21 cellular contexts compared by ENCODE assay signal in the genomic region with DNA sequence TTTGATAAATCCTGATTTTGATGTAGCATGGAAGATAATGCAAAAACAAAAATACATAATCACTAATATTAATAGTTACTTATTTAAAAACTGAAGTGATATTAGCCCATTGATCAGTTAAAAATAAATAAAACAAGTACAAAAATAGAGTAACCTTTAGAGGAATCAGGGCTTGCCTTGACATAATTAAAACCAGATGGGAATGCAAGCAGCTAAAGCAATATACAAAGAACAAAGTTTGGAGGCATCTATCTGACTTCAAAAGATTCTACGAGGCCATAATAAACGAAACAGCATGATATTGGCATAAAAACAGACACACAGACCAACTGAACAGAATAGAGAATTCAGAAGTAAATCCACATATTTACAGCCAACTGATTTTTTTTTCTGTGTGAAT. TPM values are rescaled to one million over a fixed set of nuclear protein-coding genes. Genes with fewer than 3 reads are reported as not detected.
A peak's percentile ranks its signal among the peaks of the same experiment; 100 is the strongest.
DNase-seq lines count a peak whose midpoint lies in the region; ATAC-seq, FAIRE-seq and TF ChIP-seq lines count a peak whose summit lies in the region.
"Had no signal": no experiment of that assay in that cellular context is flagged by ENCODE, and none has a peak within 500 bp of the region (broad histone marks: within the 10 kb centered on the region; RNA-seq: fewer than 3 reads in every experiment).

No MANE protein-coding gene starts in this region.

- in situ Hi-C loops in HepG2 (cut with HindIII; ENCODE audit: extremely low pct_ligation_motif_present, low pct_unique_long_range_greater_than_20kb) = no loop called here

- TF ChIP-seq CTCF in HepG2 (CRISPR knock-in tag; IDR thresholded peaks at IDR 0.05) (no peak), right lobe of liver (IDR thresholded peaks at IDR 0.05) (no peak)

- H3K4me2 ChIP-seq in HepG2 (ENCODE audit: low read depth, low read length) = no peak overlapping the region

- POLR2A ChIA-PET in HepG2 (lab: Yijun Ruan, JAX) = no interaction called here
- POLR2A ChIA-PET in CD8-positive, alpha-beta memory T cell (lab: Charles Lee) = no interaction called here

- H3K79me2 ChIP-seq in HepG2 (ENCODE audit: insufficient read depth, low read length) = no peaks in the 10 kb centered on the region

- no peak for TF ChIP-seq POLR2A in HepG2 (IDR thresholded peaks at IDR 0.05; ENCODE audit: insufficient read depth in 1 of 2, low read depth in 2 of 2, low read length in 2 of 2)
- TF ChIP-seq POLR2A in right lobe of liver (IDR thresholded peaks at IDR 0.05) = no peak

- FAIRE-seq in HepG2 (lab: Jason Lieb, UNC) = no peak
- FAIRE-seq: K562, RCC 7860 had no signal

- intact Hi-C loops in HepG2 (cut with micrococcal nuclease; ENCODE audit: unreplicated experiment) (no loop called here), right lobe of liver (cut with DNase I) (no loop called here)

- H3K27me3 ChIP-seq in HepG2 (ENCODE audit: control insufficient read depth in 1 of 2, insufficient read depth in 2 of 2, low read length in 2 of 2) = no peaks in the 10 kb centered on the region; a peak in 1 of 5 replicates
- H3K27me3 ChIP-seq in right lobe of liver = no peaks in the 10 kb centered on the region
- no peaks in the 10 kb centered on the region for H3K27me3 ChIP-seq in CD8-positive, alpha-beta memory T cell (ENCODE audit: insufficient read depth, low read length, poor library complexity, severe bottlenecking)

- H3K9me3 ChIP-seq in HepG2 (ENCODE audit: low read length) (peaks cover 6% of the 10 kb centered on the region), right lobe of liver (peaks cover 0 to under 1% (median 0%) of the 10 kb centered on the region in 4 donors)
- H3K9me3 ChIP-seq in CD8-positive, alpha-beta memory T cell (ENCODE audit: low read length) = no peaks in the 10 kb centered on the region

- H3K4me3 Mint-ChIP-seq in CD8-positive, alpha-beta memory T cell = no peak overlapping the region
- H3K4me3 Mint-ChIP-seq: CD4-positive, alpha-beta T cell; H9 had no signal

- H3K9me3 Mint-ChIP-seq in CD8-positive, alpha-beta memory T cell = peaks cover 3 to 14% (median 7%) of the 10 kb centered on the region in 5 donors

- WGBS in HepG2 (ENCODE audit: low lambda C conversion rate) = 27% methylated on average over 2 of the region's 2 CpGs
- 64% methylated on average over 2 of the region's 2 CpGs for WGBS in right lobe of liver (ENCODE audit: insufficient coverage, low coverage, low lambda C conversion rate, missing lambda C conversion rate)

- H3K27ac ChIP-seq in HepG2 (ENCODE audit: extremely low read length, insufficient read depth, low read length) = no peak overlapping the region
- H3K27ac ChIP-seq in right lobe of liver = no peak overlapping the region
- no peak overlapping the region for H3K27ac ChIP-seq in CD8-positive, alpha-beta memory T cell (ENCODE audit: low read depth, low read length)
- H3K27ac ChIP-seq: 22Rv1 had no signal

- ATAC-seq in HepG2 (no peak), right lobe of liver (no peak), SK-N-SH treated with all-trans-retinoic acid at 6 μM for 48 hours (no peak), HG02798 (IDR thresholded peaks at IDR 0.05; ENCODE audit: poor library complexity, unreplicated experiment) (no peak), HG03108 (IDR thresholded peaks at IDR 0.05; ENCODE audit: unreplicated experiment) (no peak), GM21825 (IDR thresholded peaks at IDR 0.05; ENCODE audit: unreplicated experiment) (no peak)
- ATAC-seq: K562 had no signal

- CTCF ChIA-PET in HepG2 (lab: Yijun Ruan, JAX; ENCODE audit: low intra/inter-chr PET ratio, low total read pairs) = no interaction called here
- CTCF ChIA-PET in CD8-positive, alpha-beta memory T cell (lab: Charles Lee) = no interaction called here

- H3K36me3 ChIP-seq in HepG2 (replicated peaks in 1 of 2; ENCODE audit: control insufficient read depth in 1 of 2, insufficient read depth in 2 of 2, low read length in 2 of 2) (no peaks in the 10 kb centered on the region), right lobe of liver (no peaks in the 10 kb centered on the region)
- no peaks in the 10 kb centered on the region for H3K36me3 ChIP-seq in CD8-positive, alpha-beta memory T cell (ENCODE audit: insufficient read depth, low read length)

- TF ChIP-seq EP300 in HepG2 (IDR thresholded peaks at IDR 0.05; ENCODE audit: low read depth in 2 of 2, low read length in 2 of 2) (no peak), HepG2 (CRISPR knock-in tag; IDR thresholded peaks at IDR 0.05; ENCODE audit: borderline replicate concordance) (no peak)

- DNase-seq in HepG2 (ENCODE audit: low spot score) (no peak), right lobe of liver (no peak), fibroblast of peridontal ligament (ENCODE audit: extremely low read depth) (peak; percentile 65)
- no peak for DNase-seq in CD8-positive, alpha-beta memory T cell
- DNase-seq: CD4-positive, alpha-beta T cell; DMS153; EL; H9; NCI-H1105 treated with DMSO at 0.1 percent for 48 hours; NCI-H1694; NCI-H2081 treated with DMSO at 0.1 percent for 48 hours; NCI-H510A; NCI-H774; Right ventricle myocardium superior had no signal

- peak overlapping the region; percentile 44 for H2AFZ ChIP-seq in HepG2 (ENCODE audit: low read length)

- BruUV-seq in HepG2 (replicated peaks; lab: Mats Ljungman, UMichigan) = no TSS peak

- H3K4me3 ChIP-seq in HepG2 (replicated peaks in 1 of 3; ENCODE audit: insufficient read depth in 1 of 3, low read depth in 2 of 3, low read length in 3 of 3) = no peak overlapping the region
- H3K4me3 ChIP-seq in right lobe of liver = no peak overlapping the region
- H3K4me3 ChIP-seq in CD8-positive, alpha-beta memory T cell (ENCODE audit: low read length) = no peak overlapping the region
- H3K4me3 ChIP-seq: K562 had no signal

- peaks cover 11 to 20% of the 10 kb centered on the region in 2 donors for H3K27me3 Mint-ChIP-seq in CD8-positive, alpha-beta memory T cell

- H3K36me3 Mint-ChIP-seq in CD8-positive, alpha-beta memory T cell = peaks cover 0 to 6% (median 0%) of the 10 kb centered on the region in 3 donors

- no peak overlapping the region for H3K9ac ChIP-seq in HepG2 (ENCODE audit: insufficient read depth, low read depth, low read length)

- no peak overlapping the region for H3K27ac Mint-ChIP-seq in CD8-positive, alpha-beta memory T cell
- H3K27ac Mint-ChIP-seq: CD4-positive, alpha-beta T cell; H9 had no signal

- no peaks in the 10 kb centered on the region for H4K20me1 ChIP-seq in HepG2 (ENCODE audit: insufficient read depth, low read length)

- H3K4me1 Mint-ChIP-seq in CD8-positive, alpha-beta memory T cell = no peaks in the 10 kb centered on the region
- H3K4me1 Mint-ChIP-seq: H9 had no signal

- no peak for TF ChIP-seq RAD21 in HepG2 (CRISPR knock-in tag; IDR thresholded peaks at IDR 0.05)

- H3K4me1 ChIP-seq in HepG2 (ENCODE audit: insufficient read depth, low read length) = peaks cover 24% of the 10 kb centered on the region
- H3K4me1 ChIP-seq in right lobe of liver = no peaks in the 10 kb centered on the region
- no peaks in the 10 kb centered on the region for H3K4me1 ChIP-seq in CD8-positive, alpha-beta memory T cell (ENCODE audit: insufficient read depth, low read length)

RNA-seq across cellular contexts. Expression of a gene that starts 15.0 kb away (rescaled TPM):
- total RNA-seq in HepG2 (2016; rRNA removed; fragmentation: Illumina TruSeq; extraction: Trizol) (52.4 and 60.2 TPM in 2 replicates), right lobe of liver (10 to 100 TPM in 5 of 6 experiments, 1 to 10 TPM in 1; 8.7 to 21.1 (median 12.2) TPM)
- total RNA-seq in HepG2 (2016; cell fraction: cytosol; rRNA removed; fragmentation: Illumina TruSeq; extraction: Trizol; ENCODE audit: low read depth) = 12.4 and 12.6 TPM in 2 replicates
- total RNA-seq in HepG2 (2016; cell fraction: insoluble cytoplasmic fraction; rRNA removed; fragmentation: Illumina TruSeq; extraction: Trizol) = 53.9 and 59.2 TPM in 2 replicates
- 26.4 and 27.6 TPM in 2 replicates for total RNA-seq in HepG2 (2016; cell fraction: membrane; rRNA removed; fragmentation: Illumina TruSeq; extraction: Trizol)
- 47.4 and 53.4 TPM in 2 replicates for total RNA-seq in HepG2 (2016; cell fraction: nucleus; rRNA removed; fragmentation: Illumina TruSeq; extraction: Trizol)
- polyA plus RNA-seq in HepG2 (2011; rRNA removed) = 22.4 and 26.8 TPM in 2 replicates
- 15.4 and 17.6 TPM in 2 replicates for polyA plus RNA-seq in HepG2 (2011; cell fraction: cytosol; rRNA removed)
- polyA plus RNA-seq in HepG2 (2011; cell fraction: nucleus; rRNA removed) = 77.8 and 81.6 TPM in 2 replicates
- 17.6 and 19.5 TPM in 2 replicates for polyA plus RNA-seq in HepG2 (2012)
- polyA plus RNA-seq in HepG2 (2016; cell fraction: cytosol; fragmentation: Illumina TruSeq; extraction: Trizol; ENCODE audit: low read depth) = 4.8 and 5.2 TPM in 2 replicates
- 34.2 and 38.9 TPM in 2 replicates for polyA plus RNA-seq in HepG2 (2016; cell fraction: insoluble cytoplasmic fraction; fragmentation: Illumina TruSeq; extraction: Trizol; ENCODE audit: low read depth)
- polyA plus RNA-seq in HepG2 (2016; cell fraction: membrane; fragmentation: Illumina TruSeq; extraction: Trizol; ENCODE audit: low read depth) = 11.1 and 12.7 TPM in 2 replicates
- polyA plus RNA-seq in HepG2 (2016; cell fraction: nucleus; fragmentation: Illumina TruSeq; extraction: Trizol; ENCODE audit: insufficient read depth, low read depth) = 85.8 and 86.3 TPM in 2 replicates
- 29.3 and 29.9 TPM in 2 replicates for polyA minus RNA-seq in HepG2 (2011; rRNA and poly(A)+ RNA removed; ENCODE audit: low replicate concordance)
- polyA minus RNA-seq in HepG2 (2011; cell fraction: cytosol; rRNA and poly(A)+ RNA removed) = 12.7 and 13.7 TPM in 2 replicates
- 28.8 and 30.3 TPM in 2 replicates for polyA minus RNA-seq in HepG2 (2011; cell fraction: nucleus; rRNA and poly(A)+ RNA removed)
- total RNA-seq in CD8-positive, alpha-beta memory T cell = 10 to 100 TPM; 25.5 to 26.2 TPM
- polyA plus RNA-seq in CD8-positive, alpha-beta memory T cell = 7.4 TPM

RNA-seq across cellular contexts. Expression of a gene that starts 25.8 kb away (rescaled TPM):
- total RNA-seq in HepG2 (2016; rRNA removed; fragmentation: Illumina TruSeq; extraction: Trizol) = 22.9 and 23.6 TPM in 2 replicates
- total RNA-seq in HepG2 (2016; cell fraction: cytosol; rRNA removed; fragmentation: Illumina TruSeq; extraction: Trizol; ENCODE audit: low read depth) = 10.6 and 11.2 TPM in 2 replicates
- 20.7 and 24.2 TPM in 2 replicates for total RNA-seq in HepG2 (2016; cell fraction: insoluble cytoplasmic fraction; rRNA removed; fragmentation: Illumina TruSeq; extraction: Trizol)
- 25.2 and 28.8 TPM in 2 replicates for total RNA-seq in HepG2 (2016; cell fraction: membrane; rRNA removed; fragmentation: Illumina TruSeq; extraction: Trizol)
- 23.6 and 26.4 TPM in 2 replicates for total RNA-seq in HepG2 (2016; cell fraction: nucleus; rRNA removed; fragmentation: Illumina TruSeq; extraction: Trizol)
- 25.3 and 26.8 TPM in 2 replicates for polyA plus RNA-seq in HepG2 (2011; rRNA removed)
- 13.4 and 20.7 TPM in 2 replicates for polyA plus RNA-seq in HepG2 (2011; cell fraction: cytosol; rRNA removed)
- polyA plus RNA-seq in HepG2 (2011; cell fraction: nucleus; rRNA removed) = 25.5 and 34.1 TPM in 2 replicates
- 15.1 and 16.1 TPM in 2 replicates for polyA plus RNA-seq in HepG2 (2012)
- polyA plus RNA-seq in HepG2 (2016; cell fraction: cytosol; fragmentation: Illumina TruSeq; extraction: Trizol; ENCODE audit: low read depth) = 5.8 and 6.8 TPM in 2 replicates
- 17.2 and 18.5 TPM in 2 replicates for polyA plus RNA-seq in HepG2 (2016; cell fraction: insoluble cytoplasmic fraction; fragmentation: Illumina TruSeq; extraction: Trizol; ENCODE audit: low read depth)
- 12.5 and 13.8 TPM in 2 replicates for polyA plus RNA-seq in HepG2 (2016; cell fraction: membrane; fragmentation: Illumina TruSeq; extraction: Trizol; ENCODE audit: low read depth)
- 46.2 and 46.7 TPM in 2 replicates for polyA plus RNA-seq in HepG2 (2016; cell fraction: nucleus; fragmentation: Illumina TruSeq; extraction: Trizol; ENCODE audit: insufficient read depth, low read depth)
- 9.1 and 15.4 TPM in 2 replicates for polyA minus RNA-seq in HepG2 (2011; rRNA and poly(A)+ RNA removed; ENCODE audit: low replicate concordance)
- polyA minus RNA-seq in HepG2 (2011; cell fraction: cytosol; rRNA and poly(A)+ RNA removed) = 17.9 and 22.7 TPM in 2 replicates
- polyA minus RNA-seq in HepG2 (2011; cell fraction: nucleus; rRNA and poly(A)+ RNA removed) = 30.4 and 32.3 TPM in 2 replicates
- total RNA-seq in right lobe of liver = 1 to 10 TPM; 6.0 to 9.6 (median 7.5) TPM
- 10 to 100 TPM; 21.2 to 23.6 TPM for total RNA-seq in CD8-positive, alpha-beta memory T cell
- polyA plus RNA-seq in CD8-positive, alpha-beta memory T cell = 22.8 TPM
